Comparison of ENCODE assay signal across 26 cellular contexts in genomic region chr1:44641126-44642102, GRCh38. TPM values are rescaled to one million over a fixed set of nuclear protein-coding genes. Genes with fewer than 3 reads are reported as not detected.
DNase-seq lines count a peak whose midpoint lies in the region; ATAC-seq and TF ChIP-seq lines count a peak whose summit lies in the region.
"Had no signal": no experiment of that assay in that cellular context is flagged by ENCODE, and none has a peak within 500 bp of the region (broad histone marks: within the 10 kb centered on the region; RNA-seq: fewer than 3 reads in every experiment).

No MANE protein-coding gene starts in this region.

- no peaks in the 10 kb centered on the region for H3K27me3 ChIP-seq in right atrium auricular region
- H3K27me3 ChIP-seq: cardiac muscle cell, testis, uterus had no signal

- no peak for TF ChIP-seq CTCF in right atrium auricular region (IDR thresholded peaks at IDR 0.05)

- DNase-seq in right atrium auricular region (ENCODE audit: low spot score), result no peak
- no peak for DNase-seq in Right ventricle myocardium superior
- peak; percentile 62 for DNase-seq in posterior vena cava (ENCODE audit: low spot score)
- DNase-seq in SW 1271 (lab: John Stamatoyannopoulos, UW), result no peak
- DNase-seq: activated CD4-positive, alpha-beta T cell treated with anti-CD3 and anti-CD28 coated beads for 48 hours; activated effector memory CD4-positive, alpha-beta T cell treated with anti-CD3 and anti-CD28 coated beads, Interleukin-2, amount 50 U/mL, for 16 hours; amniotic stem cell; GM23248; HFFc6; immature natural killer cell; Karpas-422; left ventricle myocardium superior; mucosa of descending colon; NCI-H2029; NCI-H2227 treated with DMSO at 0.1 percent for 48 hours; NCI-H748 treated with DMSO at 0.1 percent for 48 hours; right cardiac atrium; testis; uterus had no signal

- peaks cover 51% of the 10 kb centered on the region for H3K36me3 ChIP-seq in right atrium auricular region
- H3K36me3 ChIP-seq: uterus had no signal

- no peaks in the 10 kb centered on the region for H3K9me3 ChIP-seq in right atrium auricular region
- H3K9me3 ChIP-seq: mucosa of descending colon, testis, uterus had no signal

- no peak overlapping the region for H3K4me3 ChIP-seq in right atrium auricular region
- H3K4me3 ChIP-seq: cardiac muscle cell, GM23248, mucosa of descending colon, testis, uterus had no signal

- no peak for ATAC-seq in Right ventricle myocardium superior (ENCODE audit: poor library complexity)
- ATAC-seq in HG03039 (IDR thresholded peaks at IDR 0.05; ENCODE audit: unreplicated experiment), result no peak
- ATAC-seq in GM21825 (IDR thresholded peaks at IDR 0.05; ENCODE audit: unreplicated experiment), result no peak
- ATAC-seq: mucosa of descending colon had no signal

- intact Hi-C loops in Right ventricle myocardium superior (cut with DNase I), result no loop called here
- intact Hi-C loops in posterior vena cava (cut with DNase I), result no loop called here

- peaks cover 0 to 92% of the 10 kb centered on the region in 2 donors for H3K4me1 ChIP-seq in right atrium auricular region

- H3K27ac ChIP-seq in right atrium auricular region (peak overlapping the region; percentile 71 to 86), cingulate gyrus (ENCODE audit: low read depth, low read length) (peak overlapping the region; percentile 96), temporal lobe (ENCODE audit: low read depth, low read length) (peak overlapping the region; percentile 67)
- H3K27ac ChIP-seq: C4-2B, cardiac muscle cell, GM23248, testis, uterus had no signal

RNA-seq across cellular contexts. Expression of gene TMEM53, which starts 32.9 kb away (rescaled TPM):
- total RNA-seq in right atrium auricular region (10 to 100 TPM in 1 of 2 donors, 1 to 10 TPM in 1; 8.3 to 13.1 TPM), Right ventricle myocardium superior (8.1 TPM), posterior vena cava (1 to 10 TPM; 3.8 to 5.3 TPM), temporal lobe (2.0 TPM)

RNA-seq across cellular contexts. Expression of gene ARMH1, which starts 33.1 kb away (rescaled TPM):
- 1 to 10 TPM in 1 of 2 donors, under 1 TPM in 1; 0.19 to 5.2 TPM for total RNA-seq in right atrium auricular region
- 0.83 TPM for total RNA-seq in Right ventricle myocardium superior
- total RNA-seq in posterior vena cava, result 1 to 10 TPM; 1.0 to 1.6 TPM
- 3.2 TPM for total RNA-seq in temporal lobe
- total RNA-seq: endothelial cell of umbilical vein had no signal
